Comparison of ENCODE assay signal across 18 cellular contexts in genomic region chr4:93203708-93204107, GRCh38.
A peak's percentile ranks its signal among the peaks of the same experiment; 100 is the strongest.
DNase-seq lines count a peak whose midpoint lies in the region; ATAC-seq and TF ChIP-seq lines count a peak whose summit lies in the region.
"Had no signal": no experiment of that assay in that cellular context is flagged by ENCODE, and none has a peak within 500 bp of the region (broad histone marks: within the 10 kb centered on the region; RNA-seq: fewer than 3 reads in every experiment).

No MANE protein-coding gene starts in this region.

- DNase-seq in right cardiac atrium (peak in 2 of 3 donors; percentile 17 to 33), cardiac septum (ENCODE audit: low spot score) (no peak), NCI-H69 (lab: John Stamatoyannopoulos, UW) (peak; percentile 11), epithelial cell of esophagus (ENCODE audit: low read depth) (peak; percentile 24), SIG-M5 treated with dmso at 0.1 percent for 504 hours (lab: John Stamatoyannopoulos, UW; ENCODE audit: unreplicated experiment) (no peak), HK-2 (ENCODE audit: unreplicated experiment) (no peak)
- DNase-seq: activated B cell treated with CpG ODN at 0.5 μM for 24 hours; activated naive CD4-positive, alpha-beta T cell; brain microvascular endothelial cell; effector memory CD4-positive, alpha-beta T cell; foreskin fibroblast; MV-4-11; occipital lobe; OCI-M1; stimulated activated naive CD4-positive, alpha-beta T cell treated with Interleukin-2 at 50 U/mL for 16 hours had no signal

- H3K27ac ChIP-seq in right cardiac atrium (ENCODE audit: low read length) = no peak overlapping the region
- H3K27ac ChIP-seq: brain microvascular endothelial cell, skin epidermis had no signal

- WGBS in right cardiac atrium = 77% methylated on average over 4 of the region's 4 CpGs

- no peaks in the 10 kb centered on the region for H3K9me3 ChIP-seq in right cardiac atrium (ENCODE audit: control insufficient read depth, low read length)

- no peaks in the 10 kb centered on the region for H3K27me3 ChIP-seq in right cardiac atrium (ENCODE audit: control insufficient read depth, insufficient read depth)
- H3K27me3 ChIP-seq: brain microvascular endothelial cell had no signal

- H3K4me3 ChIP-seq in right cardiac atrium (ENCODE audit: low read length) (no peak overlapping the region), epithelial cell of esophagus (ENCODE audit: low read length) (no peak overlapping the region)
- H3K4me3 ChIP-seq: skin epidermis had no signal

- ATAC-seq in right cardiac atrium = peak; percentile 31 to 39
- ATAC-seq in HG03439 (IDR thresholded peaks at IDR 0.05; ENCODE audit: unreplicated experiment) = no peak
- ATAC-seq in GM18498 (IDR thresholded peaks at IDR 0.05; ENCODE audit: unreplicated experiment) = no peak

- H3K4me1 ChIP-seq in right cardiac atrium (ENCODE audit: control insufficient read depth, insufficient read depth, low read length) = no peaks in the 10 kb centered on the region

- TF ChIP-seq CTCF in epithelial cell of esophagus (IDR thresholded peaks at IDR 0.05; ENCODE audit: insufficient read depth, low read depth, low read length, missing control alignments) = no peak

- intact Hi-C loops in right cardiac atrium (cut with DNase I) = no loop called here
- intact Hi-C loops in cardiac septum (cut with DNase I) = no loop called here

Comparison
In these comparisons a context has a peak if more than half of its experiments do, and no peak if none do; other contexts are left out.
1. DNase-seq: peak in right cardiac atrium (2 of 3), NCI-H69 (single experiment) and epithelial cell of esophagus (single experiment); none in cardiac septum (single experiment), SIG-M5 treated with dmso at 0.1 percent for 504 hours (single experiment) and HK-2 (single experiment).
2. ATAC-seq: peak in right cardiac atrium (2 of 2); none in HG03439 (single experiment) and GM18498 (single experiment).